ENCODE assay signal across 30 cellular contexts in the genomic region with DNA sequence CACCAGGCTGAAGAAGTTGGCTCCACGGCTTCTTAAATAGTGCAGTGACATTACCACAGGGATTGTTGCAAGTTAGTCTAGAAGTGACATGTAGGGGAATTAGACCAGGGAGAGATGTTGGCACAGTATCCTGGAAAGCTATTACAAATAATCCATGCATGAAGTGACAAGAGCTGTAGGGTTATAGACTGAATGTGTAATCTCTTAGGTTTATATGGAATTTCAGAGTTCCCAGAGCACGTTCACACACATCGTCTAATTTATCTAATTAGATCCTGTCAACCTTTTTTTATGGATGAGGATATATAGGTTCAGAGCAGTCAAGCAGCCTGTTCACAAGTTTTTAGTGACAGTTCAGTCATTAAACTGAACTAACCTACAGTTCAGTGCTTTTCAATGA. TPM values are rescaled to one million over a fixed set of nuclear protein-coding genes. Genes with fewer than 3 reads are reported as not detected.
A peak's percentile ranks its signal among the peaks of the same experiment; 100 is the strongest.
DNase-seq lines count a peak whose midpoint lies in the region; ATAC-seq and TF ChIP-seq lines count a peak whose summit lies in the region.
"Had no signal": no experiment of that assay in that cellular context is flagged by ENCODE, and none has a peak within 500 bp of the region (broad histone marks: within the 10 kb centered on the region; RNA-seq: fewer than 3 reads in every experiment).

No MANE protein-coding gene starts in this region.

- H3K9me3 ChIP-seq in CD4-positive, alpha-beta memory T cell (ENCODE audit: control insufficient read depth in 1 of 2, low read length in 2 of 2) = no peaks in the 10 kb centered on the region
- H3K9me3 ChIP-seq in naive thymus-derived CD4-positive, alpha-beta T cell (ENCODE audit: control insufficient read depth in 2 of 3, low read length in 3 of 3) = no peaks in the 10 kb centered on the region
- H3K9me3 ChIP-seq in sigmoid colon = no peaks in the 10 kb centered on the region
- H3K9me3 ChIP-seq: Peyer's patch, prostate gland, upper lobe of left lung had no signal

- no peak overlapping the region for H3K27ac ChIP-seq in CD4-positive, alpha-beta memory T cell (ENCODE audit: low read depth, low read length)
- H3K27ac ChIP-seq in naive thymus-derived CD4-positive, alpha-beta T cell (ENCODE audit: low read depth, low read length) = no peak overlapping the region
- H3K27ac ChIP-seq in sigmoid colon = no peak overlapping the region
- H3K27ac ChIP-seq: 22Rv1, heart left ventricle, Peyer's patch, prostate gland had no signal

- POLR2A ChIA-PET in CD4-positive, alpha-beta memory T cell (lab: Charles Lee; ENCODE audit: partially characterized antibody) = interaction anchor here (0.7 to 1.3 kb wide), 2 partner anchors 32 to 48 kb away, joined by 3 to 4 read pairs; no protein-coding TSS in a partner anchor
- POLR2A ChIA-PET in activated CD8-positive, alpha-beta T cell treated with anti-CD3 and anti-CD28 coated beads, Interleukin-2, amount 10 ng/mL, durations not matched to agents 7 days and 5 days (lab: Charles Lee) = no interaction called here
- POLR2A ChIA-PET in naive thymus-derived CD4-positive, alpha-beta T cell (lab: Charles Lee) = interaction anchor here (0.7 to 1.8 kb wide), 4 partner anchors 20 to 325 kb away, joined by 3 to 7 read pairs (median 6); a partner anchor contains a TSS

- H3K4me1 Mint-ChIP-seq in CD4-positive, alpha-beta memory T cell = peaks cover 53 to 81% (median 65%) of the 10 kb centered on the region in 4 donors
- peaks cover 60% of the 10 kb centered on the region for H3K4me1 Mint-ChIP-seq in activated CD8-positive, alpha-beta T cell treated with anti-CD3 and anti-CD28 coated beads, Interleukin-2, amount 10 ng/mL, durations not matched to agents 7 days and 5 days (ENCODE audit: low read depth)
- peaks cover 39 to 91% (median 74%) of the 10 kb centered on the region in 7 donors for H3K4me1 Mint-ChIP-seq in naive thymus-derived CD4-positive, alpha-beta T cell
- H3K4me1 Mint-ChIP-seq: endodermal cell had no signal

- H3K27me3 Mint-ChIP-seq in CD4-positive, alpha-beta memory T cell = no peaks in the 10 kb centered on the region
- no peaks in the 10 kb centered on the region for H3K27me3 Mint-ChIP-seq in activated CD8-positive, alpha-beta T cell treated with anti-CD3 and anti-CD28 coated beads, Interleukin-2, amount 10 ng/mL, durations not matched to agents 7 days and 5 days (ENCODE audit: low read depth)
- no peaks in the 10 kb centered on the region for H3K27me3 Mint-ChIP-seq in naive thymus-derived CD4-positive, alpha-beta T cell
- H3K27me3 Mint-ChIP-seq: central memory CD8-positive, alpha-beta T cell had no signal

- H3K27ac Mint-ChIP-seq in CD4-positive, alpha-beta memory T cell = peak overlapping the region in 5 of 7 donors; percentile 8 to 93 (median 45)
- peak overlapping the region; percentile 37 for H3K27ac Mint-ChIP-seq in activated CD8-positive, alpha-beta T cell treated with anti-CD3 and anti-CD28 coated beads, Interleukin-2, amount 10 ng/mL, durations not matched to agents 7 days and 5 days
- peak overlapping the region in 7 of 9 donors; percentile 4 to 91 (median 68) for H3K27ac Mint-ChIP-seq in naive thymus-derived CD4-positive, alpha-beta T cell
- H3K27ac Mint-ChIP-seq: endodermal cell, mesothelial cell of epicardium had no signal

- no peak for TF ChIP-seq EP300 in sigmoid colon (IDR thresholded peaks at IDR 0.05)

- DNase-seq in NCI-H1694 treated with DMSO at 0.1 percent for 48 hours (lab: John Stamatoyannopoulos, UW) = peak; percentile 11
- DNase-seq in NCI-H1694 (lab: John Stamatoyannopoulos, UW) = no peak
- no peak for DNase-seq in CD4-positive, alpha-beta memory T cell
- no peak for DNase-seq in activated CD8-positive, alpha-beta T cell treated with anti-CD3 and anti-CD28 coated beads, Interleukin-2, amount 10 ng/mL, durations not matched to agents 7 days and 5 days
- DNase-seq in naive thymus-derived CD4-positive, alpha-beta T cell = no peak
- DNase-seq in sigmoid colon = no peak
- DNase-seq in stimulated activated CD4-positive, alpha-beta T cell treated with anti-CD3 and anti-CD28 coated beads, Interleukin-1b, Interleukin-23, amount 100 ng/mL, for 48 hours = no peak
- DNase-seq in NCI-H187 treated with DMSO at 0.1 percent for 48 hours (lab: John Stamatoyannopoulos, UW) = no peak
- DNase-seq: activated CD8-positive, alpha-beta memory T cell treated with anti-CD3 and anti-CD28 coated beads for 24 hours; activated effector memory CD4-positive, alpha-beta T cell treated with anti-CD3 and anti-CD28 coated beads, Interleukin-2, amount 50 U/mL, for 16 hours; activated T-cell treated with anti-CD3 and anti-CD28 coated beads for 4 hours; dermis blood vessel endothelial cell; endodermal cell; GM23248; heart left ventricle; kidney; left ventricle myocardium superior; NCI-H1930; NCI-H526; nucleus accumbens; Peyer's patch; SHP77 treated with DMSO at 0.1 percent for 48 hours; stimulated activated CD4-positive, alpha-beta T cell treated with anti-CD3 and anti-CD28 coated beads, Interleukin-4, amount 100 ng/mL, for 4 hours; substantia nigra; upper lobe of left lung had no signal

- no peak for TF ChIP-seq POLR2A in sigmoid colon (IDR thresholded peaks at IDR 0.05)

- CTCF ChIA-PET in CD4-positive, alpha-beta memory T cell (lab: Charles Lee; ENCODE audit: partially characterized antibody) = interaction anchor here (1.3 to 2.1 kb wide), 2 partner anchors 9 kb away, joined by 4 to 5 read pairs; no protein-coding TSS in a partner anchor
- CTCF ChIA-PET in activated CD8-positive, alpha-beta T cell treated with anti-CD3 and anti-CD28 coated beads, Interleukin-2, amount 10 ng/mL, durations not matched to agents 7 days and 5 days (lab: Charles Lee) = interaction anchor here (0.9 to 1.1 kb wide), 2 partner anchors 15 to 48 kb away, joined by 3 read pairs; no protein-coding TSS in a partner anchor
- CTCF ChIA-PET in naive thymus-derived CD4-positive, alpha-beta T cell (lab: Charles Lee) = no interaction called here

- intact Hi-C loops in CD4-positive, alpha-beta memory T cell (cut with micrococcal nuclease) = no loop called here
- intact Hi-C loops in naive thymus-derived CD4-positive, alpha-beta T cell (cut with micrococcal nuclease) = loop anchor here in 1 of 2 donors (1.0 kb wide), 1 partner anchor 8 kb away; no protein-coding TSS in a partner anchor
- intact Hi-C loops in sigmoid colon (cut with DNase I) = no loop called here

- H3K36me3 Mint-ChIP-seq in CD4-positive, alpha-beta memory T cell = peaks cover 26 to 29% of the 10 kb centered on the region in 2 donors
- peaks cover 46% of the 10 kb centered on the region for H3K36me3 Mint-ChIP-seq in activated CD8-positive, alpha-beta T cell treated with anti-CD3 and anti-CD28 coated beads, Interleukin-2, amount 10 ng/mL, durations not matched to agents 7 days and 5 days (ENCODE audit: low read depth)
- peaks cover 0 to 38% (median 17%) of the 10 kb centered on the region in 5 donors for H3K36me3 Mint-ChIP-seq in naive thymus-derived CD4-positive, alpha-beta T cell

- no peak overlapping the region for H3K4me3 Mint-ChIP-seq in CD4-positive, alpha-beta memory T cell
- H3K4me3 Mint-ChIP-seq in activated CD8-positive, alpha-beta T cell treated with anti-CD3 and anti-CD28 coated beads, Interleukin-2, amount 10 ng/mL, durations not matched to agents 7 days and 5 days = no peak overlapping the region
- peak overlapping the region in 2 of 10 donors; percentile 27 to 33 for H3K4me3 Mint-ChIP-seq in naive thymus-derived CD4-positive, alpha-beta T cell
- H3K4me3 Mint-ChIP-seq: CD14-positive monocyte; central memory CD8-positive, alpha-beta T cell; endodermal cell; mesothelial cell of epicardium had no signal

- H3K4me3 ChIP-seq in CD4-positive, alpha-beta memory T cell (ENCODE audit: low read length in 2 of 2) = no peak overlapping the region
- H3K4me3 ChIP-seq in naive thymus-derived CD4-positive, alpha-beta T cell (ENCODE audit: low read length) = no peak overlapping the region
- no peak overlapping the region for H3K4me3 ChIP-seq in sigmoid colon
- H3K4me3 ChIP-seq: GM23248, heart left ventricle, Peyer's patch, prostate gland, upper lobe of left lung had no signal

- H3K36me3 ChIP-seq in CD4-positive, alpha-beta memory T cell (ENCODE audit: insufficient read depth, low read length) = no peaks in the 10 kb centered on the region
- H3K36me3 ChIP-seq in naive thymus-derived CD4-positive, alpha-beta T cell (ENCODE audit: control insufficient read depth in 2 of 3, insufficient read depth in 3 of 3, low read length in 3 of 3) = no peaks in the 10 kb centered on the region
- H3K36me3 ChIP-seq in sigmoid colon = peaks cover 0 to under 1% (median 0%) of the 10 kb centered on the region in 4 donors
- H3K36me3 ChIP-seq: Peyer's patch, prostate gland, upper lobe of left lung had no signal

- H3K27me3 ChIP-seq in CD4-positive, alpha-beta memory T cell (ENCODE audit: insufficient read depth, low read length) = no peaks in the 10 kb centered on the region
- H3K27me3 ChIP-seq in naive thymus-derived CD4-positive, alpha-beta T cell (ENCODE audit: control insufficient read depth in 2 of 2, insufficient read depth in 2 of 2, low read length in 2 of 2) = no peaks in the 10 kb centered on the region
- H3K27me3 ChIP-seq in sigmoid colon = no peaks in the 10 kb centered on the region
- H3K27me3 ChIP-seq: heart left ventricle, Peyer's patch, upper lobe of left lung had no signal

- WGBS in sigmoid colon, 2 donors = 90 to 94% methylated on average over 3 of the region's 3 CpGs

- peaks cover 61% of the 10 kb centered on the region for H3K4me1 ChIP-seq in CD4-positive, alpha-beta memory T cell (ENCODE audit: insufficient read depth, low read length)
- H3K4me1 ChIP-seq in naive thymus-derived CD4-positive, alpha-beta T cell (ENCODE audit: control insufficient read depth in 2 of 2, insufficient read depth in 2 of 2, low read length in 2 of 2) = peaks cover 27 to 33% of the 10 kb centered on the region in 2 donors
- H3K4me1 ChIP-seq in sigmoid colon = peaks cover 0 to 22% (median 17%) of the 10 kb centered on the region in 4 donors
- H3K4me1 ChIP-seq: prostate gland had no signal

- peaks cover 0 to 3% (median 0%) of the 10 kb centered on the region in 8 donors for H3K9me3 Mint-ChIP-seq in CD4-positive, alpha-beta memory T cell
- no peaks in the 10 kb centered on the region for H3K9me3 Mint-ChIP-seq in activated CD8-positive, alpha-beta T cell treated with anti-CD3 and anti-CD28 coated beads, Interleukin-2, amount 10 ng/mL, durations not matched to agents 7 days and 5 days (ENCODE audit: insufficient read depth)
- peaks cover 0 to 3% (median 0%) of the 10 kb centered on the region in 11 donors for H3K9me3 Mint-ChIP-seq in naive thymus-derived CD4-positive, alpha-beta T cell
- H3K9me3 Mint-ChIP-seq: central memory CD8-positive, alpha-beta T cell had no signal

- TF ChIP-seq CTCF in sigmoid colon (IDR thresholded peaks at IDR 0.05) = no peak

- ATAC-seq in activated CD8-positive, alpha-beta T cell treated with anti-CD3 and anti-CD28 coated beads, Interleukin-2, amount 10 ng/mL, durations not matched to agents 7 days and 5 days = no peak
- no peak for ATAC-seq in naive thymus-derived CD4-positive, alpha-beta T cell
- ATAC-seq: heart left ventricle, left ventricle myocardium superior had no signal

RNA-seq across cellular contexts. Expression of a gene that starts 37.3 kb away (rescaled TPM):
- 10 to 100 TPM; 23.0 to 28.4 TPM for total RNA-seq in CD4-positive, alpha-beta memory T cell
- polyA plus RNA-seq in CD4-positive, alpha-beta memory T cell = 10 to 100 TPM; 11.9 to 13.3 TPM
- 10 to 100 TPM in 1 of 2 experiments, 1 to 10 TPM in 1; 9.1 to 10.1 TPM for total RNA-seq in activated CD8-positive, alpha-beta T cell treated with anti-CD3 and anti-CD28 coated beads, Interleukin-2, amount 10 ng/mL, durations not matched to agents 7 days and 5 days
- total RNA-seq in naive thymus-derived CD4-positive, alpha-beta T cell = 10 to 100 TPM in 4 of 5 experiments, 1 to 10 TPM in 1; 9.9 to 29.9 (median 17.6) TPM
- 10 to 100 TPM; 10.9 to 11.4 TPM for polyA plus RNA-seq in naive thymus-derived CD4-positive, alpha-beta T cell
- total RNA-seq in sigmoid colon = 10 to 100 TPM in 2 of 4 donors, 1 to 10 TPM in 2; 7.9 to 11.0 (median 9.9) TPM
- polyA plus RNA-seq in sigmoid colon = 1 to 10 TPM; 1.8 to 6.9 (median 5.9) TPM

RNA-seq across cellular contexts. Expression of a gene that starts 50.7 kb away (rescaled TPM):
- total RNA-seq in CD4-positive, alpha-beta memory T cell = 10 to 100 TPM; 86.0 to 86.4 TPM
- 10 to 100 TPM; 35.1 to 58.3 TPM for polyA plus RNA-seq in CD4-positive, alpha-beta memory T cell
- total RNA-seq in activated CD8-positive, alpha-beta T cell treated with anti-CD3 and anti-CD28 coated beads, Interleukin-2, amount 10 ng/mL, durations not matched to agents 7 days and 5 days = 100 to 1,000 TPM; 112 to 113 TPM
- 100 to 1,000 TPM in 1 of 5 experiments, 10 to 100 TPM in 4; 37.2 to 100 (median 71.3) TPM for total RNA-seq in naive thymus-derived CD4-positive, alpha-beta T cell
- 10 to 100 TPM; 30.4 to 32.0 TPM for polyA plus RNA-seq in naive thymus-derived CD4-positive, alpha-beta T cell
- total RNA-seq in sigmoid colon = 10 to 100 TPM; 21.7 to 30.4 (median 29.8) TPM
- 10 to 100 TPM in 2 of 3 donors, 1 to 10 TPM in 1; 6.5 to 13.6 (median 10.8) TPM for polyA plus RNA-seq in sigmoid colon
